Comparison of ENCODE assay signal across 25 cellular contexts in the genomic region with DNA sequence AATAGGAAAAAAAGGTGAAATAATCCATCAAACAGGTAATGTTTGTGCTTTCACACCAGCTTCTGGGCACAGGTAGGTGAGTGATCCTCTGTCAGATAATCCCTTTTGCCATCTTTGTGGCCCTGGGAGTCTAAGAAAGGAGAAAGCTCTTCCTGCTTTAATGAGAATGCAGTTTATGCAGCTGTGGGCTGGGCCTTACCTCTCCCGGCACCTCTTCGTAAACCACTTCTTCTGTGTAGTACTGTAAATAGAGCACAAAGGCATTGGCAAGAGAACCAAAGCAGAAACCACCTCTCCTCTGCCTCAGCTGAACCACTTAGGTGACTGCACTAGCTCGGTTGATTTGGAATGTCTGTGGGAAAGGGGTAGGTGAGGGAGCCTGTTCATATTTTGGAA. TPM values are rescaled to one million over a fixed set of nuclear protein-coding genes. Genes with fewer than 3 reads are reported as not detected.
DNase-seq lines count a peak whose midpoint lies in the region; ATAC-seq, FAIRE-seq and TF ChIP-seq lines count a peak whose summit lies in the region.
"Had no signal": no experiment of that assay in that cellular context is flagged by ENCODE, and none has a peak within 500 bp of the region (broad histone marks: within the 10 kb centered on the region; RNA-seq: fewer than 3 reads in every experiment).

No MANE protein-coding gene starts in this region.

- H3K4me2 ChIP-seq in H1 (ENCODE audit: insufficient read depth in 1 of 2, low read depth in 2 of 2, low read length in 2 of 2): peak overlapping the region in 1 of 2 experiments; percentile 59; a peak in 2 of 4 replicates
- H3K4me2 ChIP-seq: PC-9 had no signal

- no peaks in the 10 kb centered on the region for H3K23me2 ChIP-seq in H1 (ENCODE audit: low read depth, low read length)

- no peak for TF ChIP-seq RAD21 in H1 (IDR thresholded peaks at IDR 0.05 in 1 of 2, conservative IDR thresholded peaks at IDR 0.05 in 1 of 2; ENCODE audit: low read depth in 2 of 2, low read length in 2 of 2)

- no peak overlapping the region for H4K5ac ChIP-seq in H1 (ENCODE audit: insufficient read length, low read depth, low read length)

- no peak for TF ChIP-seq EP300 in H1 (IDR thresholded peaks at IDR 0.05; ENCODE audit: borderline replicate concordance in 1 of 2, low read depth in 2 of 2, low read length in 2 of 2)

- H2BK12ac ChIP-seq in H1 (ENCODE audit: low read depth, low read length): 0 out of 2 replicates have a peak overlapping the region, but pooled peaks have one; percentile 45

- H3K4me3 Mint-ChIP-seq in HFFc6: no peak overlapping the region
- H3K4me3 Mint-ChIP-seq: dendritic cell treated with granulocyte-macrophage colony-stimulating factor and Interleukin-4, amounts not matched to agents 40 ng/mL and 50 ng/mL, for 4 days; natural killer cell; stimulated activated effector memory CD8-positive, alpha-beta T cell treated with anti-CD3 and anti-CD28 coated beads, Interleukin-12 subunit alpha, Interleukin-12 subunit beta, amount 100 ng/mL, for 72 hours had no signal

- H3K36me3 Mint-ChIP-seq in HFFc6 (ENCODE audit: low read depth): no peaks in the 10 kb centered on the region
- H3K36me3 Mint-ChIP-seq: natural killer cell; stimulated activated effector memory CD8-positive, alpha-beta T cell treated with anti-CD3 and anti-CD28 coated beads, Interleukin-12 subunit alpha, Interleukin-12 subunit beta, amount 100 ng/mL, for 72 hours had no signal

- DNase-seq in G401 (ENCODE audit: low spot score) (peak; percentile 23), H1 (ENCODE audit: low read depth in 1 of 2, low spot score in 2 of 2) (no peak), psoas muscle (no peak), HFFc6 (no peak), HTR-8/SVneo (ENCODE audit: insufficient read length, low spot score) (no peak), vagina (ENCODE audit: extremely low spot score in 2 of 2) (no peak), pons (ENCODE audit: low spot score) (no peak)
- DNase-seq: activated T-cell treated with anti-CD3 and anti-CD28 coated beads, Interleukin-2, amount 50 U/mL, for 48 hours; central memory CD4-positive, alpha-beta T cell; DMS153; foreskin fibroblast; head of caudate nucleus; natural killer cell; NCI-H1694 treated with DMSO at 0.1 percent for 48 hours; NCI-H2171 treated with DMSO at 0.1 percent for 48 hours; PC-9; substantia nigra; trophoblast cell had no signal

- no peaks in the 10 kb centered on the region for H3K79me1 ChIP-seq in H1 (ENCODE audit: low read depth, low read length)

- no peak overlapping the region for H4K91ac ChIP-seq in H1 (replicated peaks; ENCODE audit: insufficient read length, low read length)

- no peak overlapping the region for H2AK5ac ChIP-seq in H1 (ENCODE audit: low read depth, low read length)

- H3K9ac ChIP-seq in HUES48 (ENCODE audit: low read depth, low read length) (no peak overlapping the region), H1 (replicated peaks in 1 of 4; ENCODE audit: extremely low read depth in 1 of 4, low read depth in 3 of 4, low read length in 3 of 4) (no peak overlapping the region)
- H3K9ac ChIP-seq: BLaER1 treated with 17β-estradiol and CSF1 and Interleukin-3, amounts not matched to agents 10 nM and 100 nM had no signal

- peak overlapping the region; percentile 10; the same call in 1 of the 2 replicates for H2AFZ ChIP-seq in H1 (ENCODE audit: low read length)
- H2AFZ ChIP-seq: PC-9 had no signal

- POLR2A ChIA-PET in H1 (lab: Charles Lee; ENCODE audit: partially characterized antibody): no interaction called here

- no peaks in the 10 kb centered on the region for H4K20me1 ChIP-seq in H1 (replicated peaks in 1 of 2; ENCODE audit: control insufficient read depth in 1 of 2, insufficient read depth in 2 of 2, low read length in 2 of 2)
- H4K20me1 ChIP-seq: BLaER1 treated with 17β-estradiol and CSF1 and Interleukin-3, amounts not matched to agents 10 nM and 100 nM had no signal

- H2BK5ac ChIP-seq in H1 (ENCODE audit: low read depth, low read length): peak overlapping the region; percentile 25; the same call in 1 of the 2 replicates

- H3K27me3 Mint-ChIP-seq in HFFc6 (ENCODE audit: insufficient read depth): peaks cover 8% of the 10 kb centered on the region; the same call in 1 of the 2 replicates
- H3K27me3 Mint-ChIP-seq: dendritic cell treated with granulocyte-macrophage colony-stimulating factor and Interleukin-4, amounts not matched to agents 40 ng/mL and 50 ng/mL, for 4 days had no signal

- no peak overlapping the region for H3K14ac ChIP-seq in H1 (ENCODE audit: insufficient read length)

- H3K27ac ChIP-seq in HUES48 (ENCODE audit: low read depth, low read length) (peak overlapping the region; percentile 36), H1 (ENCODE audit: low read depth, low read length) (no peak overlapping the region), psoas muscle (peak overlapping the region; percentile 93), vagina (no peak overlapping the region)
- H3K27ac ChIP-seq: esophagus muscularis mucosa, PC-9, SK-N-MC had no signal

- H3K56ac ChIP-seq in H1 (replicated peaks; ENCODE audit: insufficient read length, low read depth, low read length): no peak overlapping the region

- FAIRE-seq in H1 (lab: Jason Lieb, UNC): no peak
- FAIRE-seq in HTR-8/SVneo (lab: Jason Lieb, UNC): no peak
- FAIRE-seq: keratinocyte had no signal

- H3K4me3 ChIP-seq in HUES48 (ENCODE audit: low read depth, low read length) (no peak overlapping the region), H1 (ENCODE audit: extremely low read depth in 1 of 4, insufficient read depth in 2 of 4, low read depth in 3 of 4, low read length in 4 of 4) (no peak overlapping the region), psoas muscle (peak overlapping the region; percentile 75), vagina (no peak overlapping the region)
- H3K4me3 ChIP-seq: BLaER1 treated with 17β-estradiol and CSF1 and Interleukin-3, amounts not matched to agents 10 nM and 100 nM; esophagus muscularis mucosa; PC-9; SK-N-MC had no signal

- intact Hi-C loops in psoas muscle (cut with DNase I) (loop anchor here (5.0 kb wide), 2 partner anchors 33 to 43 kb away; no protein-coding TSS in a partner anchor), vagina (cut with DNase I) (no loop called here)

- H3K79me2 ChIP-seq in H1 (ENCODE audit: control insufficient read depth in 1 of 2, insufficient read depth in 2 of 2, low read length in 2 of 2): no peaks in the 10 kb centered on the region

- WGBS in H1 (ENCODE audit: extremely low coverage in 1 of 2, insufficient coverage in 1 of 2, insufficient read length in 1 of 2, insufficient replicate concordance in 2 of 2, low coverage in 1 of 2, low lambda C conversion rate in 2 of 2, missing lambda C conversion rate in 1 of 2), 2 experiments: 74% methylated on average over 3 of the region's 3 CpGs; no CpG with 5 or more reads in 1 of the 2 experiments
- WGBS in psoas muscle, 3 donors: 27 to 44% (median 32%) methylated on average over 3 of the region's 3 CpGs

- H3K9me3 ChIP-seq in HUES48 (ENCODE audit: control insufficient read depth, insufficient read depth, low read length) (no peaks in the 10 kb centered on the region), H1 (ENCODE audit: insufficient read depth in 2 of 2, low read depth in 1 of 2, low read length in 1 of 2) (no peaks in the 10 kb centered on the region), psoas muscle (no peaks in the 10 kb centered on the region), vagina (no peaks in the 10 kb centered on the region)
- H3K9me3 ChIP-seq: BLaER1 treated with 17β-estradiol and CSF1 and Interleukin-3, amounts not matched to agents 10 nM and 100 nM; esophagus muscularis mucosa had no signal

- ATAC-seq in psoas muscle: peak in 1 of 4 donors; percentile 2
- ATAC-seq: natural killer cell; stimulated activated effector memory CD8-positive, alpha-beta T cell treated with anti-CD3 and anti-CD28 coated beads, Interleukin-12 subunit alpha, Interleukin-12 subunit beta, amount 100 ng/mL, for 72 hours had no signal

- H4K8ac ChIP-seq in H1 (ENCODE audit: extremely low read depth, insufficient read depth, low read length): no peak overlapping the region

- no peak overlapping the region for H3K23ac ChIP-seq in H1 (ENCODE audit: insufficient read length)

- H3K4me1 Mint-ChIP-seq in HFFc6 (ENCODE audit: low read depth): peaks cover 4% of the 10 kb centered on the region; the same call in 1 of the 2 replicates
- H3K4me1 Mint-ChIP-seq: stimulated activated effector memory CD8-positive, alpha-beta T cell treated with anti-CD3 and anti-CD28 coated beads, Interleukin-12 subunit alpha, Interleukin-12 subunit beta, amount 100 ng/mL, for 72 hours had no signal

- no peak overlapping the region; the same call in 1 of the 2 replicates for H2BK15ac ChIP-seq in H1 (ENCODE audit: low read length)

- in situ Hi-C loops in G401 (cut with HindIII; ENCODE audit: low sequenced_read_pairs): no loop called here

- H2BK20ac ChIP-seq in H1 (ENCODE audit: low read length): peak overlapping the region; percentile 13; the same call in 1 of the 2 replicates

- no peak overlapping the region for H3K18ac ChIP-seq in H1 (ENCODE audit: extremely low read depth, low read length)

- H3K4ac ChIP-seq in H1 (replicated peaks; ENCODE audit: insufficient read length, low read depth, low read length): no peak overlapping the region

- TF ChIP-seq CTCF in H1 (IDR thresholded peaks at IDR 0.05; ENCODE audit: control extremely low read depth in 1 of 3, insufficient read depth in 1 of 3, low read depth in 1 of 3, low read length in 3 of 3): no peak
- no peak for TF ChIP-seq CTCF in psoas muscle (IDR thresholded peaks at IDR 0.05)
- no peak for TF ChIP-seq CTCF in HFFc6 (IDR thresholded peaks at IDR 0.05)
- TF ChIP-seq CTCF in vagina (IDR thresholded peaks at IDR 0.05): no peak

- H3K27ac Mint-ChIP-seq in HFFc6: no peak overlapping the region
- H3K27ac Mint-ChIP-seq: dendritic cell treated with granulocyte-macrophage colony-stimulating factor and Interleukin-4, amounts not matched to agents 40 ng/mL and 50 ng/mL, for 4 days; natural killer cell; stimulated activated effector memory CD8-positive, alpha-beta T cell treated with anti-CD3 and anti-CD28 coated beads, Interleukin-12 subunit alpha, Interleukin-12 subunit beta, amount 100 ng/mL, for 72 hours had no signal

- no peaks in the 10 kb centered on the region for H3K36me3 ChIP-seq in HUES48 (ENCODE audit: control insufficient read depth, insufficient read depth, low read length)
- H3K36me3 ChIP-seq in H1 (ENCODE audit: control insufficient read depth in 2 of 4, insufficient read depth in 4 of 4, low read length in 3 of 4): no peaks in the 10 kb centered on the region; a peak in 1 of 8 replicates
- H3K36me3 ChIP-seq in psoas muscle (ENCODE audit: insufficient read depth in 1 of 2, low read depth in 1 of 2): peaks cover 3 to 79% of the 10 kb centered on the region in 2 donors
- H3K36me3 ChIP-seq in vagina: no peaks in the 10 kb centered on the region
- H3K36me3 ChIP-seq: BLaER1 treated with 17β-estradiol and CSF1 and Interleukin-3, amounts not matched to agents 10 nM and 100 nM; esophagus muscularis mucosa had no signal

- TF ChIP-seq POLR2A in H1 (IDR thresholded peaks at IDR 0.05; ENCODE audit: control extremely low read depth in 1 of 2, low read depth in 2 of 2, low read length in 2 of 2) (no peak), vagina (IDR thresholded peaks at IDR 0.05) (no peak)

- CTCF ChIA-PET in H1 (lab: Charles Lee; ENCODE audit: partially characterized antibody): interaction anchor here (0.6 to 2.7 kb wide), 13 partner anchors 8 to 156 kb away, joined by 3 to 16 read pairs (median 4); no protein-coding TSS in a partner anchor

- H3K27me3 ChIP-seq in HUES48 (ENCODE audit: control insufficient read depth, insufficient read depth, low read length) (no peaks in the 10 kb centered on the region), H1 (replicated peaks in 1 of 4; ENCODE audit: control insufficient read depth in 3 of 4, extremely low read depth in 1 of 4, insufficient read depth in 3 of 4, low read length in 3 of 4) (no peaks in the 10 kb centered on the region), psoas muscle (ENCODE audit: insufficient read depth in 3 of 3, low read length in 2 of 3) (no peaks in the 10 kb centered on the region), vagina (no peaks in the 10 kb centered on the region)
- H3K27me3 ChIP-seq: BLaER1 treated with 17β-estradiol and CSF1 and Interleukin-3, amounts not matched to agents 10 nM and 100 nM; esophagus muscularis mucosa had no signal

- H3K9me3 Mint-ChIP-seq in HFFc6: no peaks in the 10 kb centered on the region
- H3K9me3 Mint-ChIP-seq: dendritic cell treated with granulocyte-macrophage colony-stimulating factor and Interleukin-4, amounts not matched to agents 40 ng/mL and 50 ng/mL, for 4 days; natural killer cell; stimulated activated effector memory CD8-positive, alpha-beta T cell treated with anti-CD3 and anti-CD28 coated beads, Interleukin-12 subunit alpha, Interleukin-12 subunit beta, amount 100 ng/mL, for 72 hours had no signal

- H3K4me1 ChIP-seq in HUES48 (ENCODE audit: control insufficient read depth, insufficient read depth, low read length) (peaks cover 54% of the 10 kb centered on the region), H1 (replicated peaks in 1 of 4; ENCODE audit: control insufficient read depth in 3 of 4, insufficient read depth in 4 of 4, low read length in 3 of 4) (peaks cover 3 to 16% (median 11%) of the 10 kb centered on the region in 4 experiments; a peak in 5 of 7 replicates), psoas muscle (peaks cover 31% of the 10 kb centered on the region), vagina (no peaks in the 10 kb centered on the region)
- H3K4me1 ChIP-seq: esophagus muscularis mucosa had no signal

- H2BK120ac ChIP-seq in H1 (replicated peaks; ENCODE audit: low read depth, low read length): no peak overlapping the region

RNA-seq across cellular contexts. Expression of gene NEB, which starts 4.9 kb away (rescaled TPM):
- 0.27 TPM in 1 of 2 replicates, not detected in the other for total RNA-seq in G401 (2014; rRNA removed; shearing (Covaris generic))
- total RNA-seq in H1 (2021; fragmentation: NEBNext Ultra II Directional; extraction: Animal tissue kit (Norgen Biotek cat#: 25700)): 2.5 and 2.6 TPM in 2 replicates
- 1.4 and 1.5 TPM in 2 replicates for polyA plus RNA-seq in H1 (2011; rRNA removed)
- 1.7 TPM for polyA plus RNA-seq in H1 (2011; cell fraction: cytosol; rRNA removed)
- 6.3 TPM for polyA plus RNA-seq in H1 (2011; cell fraction: nucleus; rRNA removed)
- 1.7 to 3.0 TPM (median 2.1 TPM) in 4 replicates for polyA plus RNA-seq in H1 (2012, experiment 1 of 2)
- 0.07 TPM for polyA plus RNA-seq in H1 (2012, experiment 2 of 2)
- 2.0 TPM for polyA plus RNA-seq in H1 (2013, experiment 1 of 2)
- polyA plus RNA-seq in H1 (2013, experiment 2 of 2): 1.9 TPM
- polyA minus RNA-seq in H1 (2011; rRNA and poly(A)+ RNA removed): 4.4 and 6.7 TPM in 2 replicates
- polyA minus RNA-seq in H1 (2011; cell fraction: cytosol; rRNA and poly(A)+ RNA removed): 2.4 TPM
- 15.8 TPM for polyA minus RNA-seq in H1 (2011; cell fraction: nucleus; rRNA and poly(A)+ RNA removed)
- total RNA-seq in psoas muscle: 1,000 to 10,000 TPM; 2,020 to 7,790 (median 5,587) TPM
- polyA plus RNA-seq in psoas muscle: 1,000 to 10,000 TPM in 2 of 3 donors, 100 to 1,000 TPM in 1; 796 to 1,696 (median 1,565) TPM
- total RNA-seq in HFFc6 (2021; fragmentation: NEBNext Ultra II Directional; extraction: Animal tissue kit (Norgen Biotek cat#: 25700)): under 1 TPM in 1 of 6 experiments, not detected in 5; under 0.01 TPM
- total RNA-seq in vagina: 0.98 TPM

Comparison
In these comparisons a context has a peak if more than half of its experiments do, and no peak if none do; other contexts are left out.
1. H3K27ac ChIP-seq: peak in HUES48 (single experiment) and psoas muscle (single experiment); none in H1 (single experiment) and vagina (single experiment).
2. RNA of gene NEB, which starts 4.9 kb away (total RNA-seq): 2,020 to 7,790 TPM in psoas muscle; 2.5 to 2.6 TPM in H1, 0.98 TPM in vagina (single experiment), 0.27 TPM in G401 and under 0.01 TPM in HFFc6; every median in the first group is over 100 times any median in the second.